Comparison of ENCODE assay signal across 8 cellular contexts in genomic region chr11:78715639-78716311, GRCh38.
A peak's percentile ranks its signal among the peaks of the same experiment; 100 is the strongest.
DNase-seq lines count a peak whose midpoint lies in the region; ATAC-seq and TF ChIP-seq lines count a peak whose summit lies in the region.

No MANE protein-coding gene starts in this region.

- H3K27me3 Mint-ChIP-seq in endodermal cell (ENCODE audit: insufficient read depth): no peaks in the 10 kb centered on the region
- peaks cover 2% of the 10 kb centered on the region in 2 donors for H3K27me3 Mint-ChIP-seq in CD4-positive, alpha-beta memory T cell

- no peak overlapping the region for H3K4me2 ChIP-seq in GM23248 (ENCODE audit: unreplicated experiment)
- no peak overlapping the region for H3K4me2 ChIP-seq in neural cell (ENCODE audit: low read length)

- no peaks in the 10 kb centered on the region for H3K36me3 ChIP-seq in GM23248 (ENCODE audit: low read depth)
- no peaks in the 10 kb centered on the region for H3K36me3 ChIP-seq in endodermal cell (ENCODE audit: control insufficient read depth, insufficient read depth, low read length)
- H3K36me3 ChIP-seq in neural cell (ENCODE audit: insufficient read depth, low read length): no peaks in the 10 kb centered on the region
- H3K36me3 ChIP-seq in CD4-positive, alpha-beta memory T cell (ENCODE audit: insufficient read depth, low read length): no peaks in the 10 kb centered on the region

- no peaks in the 10 kb centered on the region for H3K79me2 ChIP-seq in GM23248 (ENCODE audit: insufficient read depth)
- no peaks in the 10 kb centered on the region for H3K79me2 ChIP-seq in neural cell (replicated peaks; ENCODE audit: insufficient read depth, low read length)

- POLR2A ChIA-PET in CD4-positive, alpha-beta memory T cell (lab: Charles Lee; ENCODE audit: partially characterized antibody): no interaction called here

- peak; percentile 3 for DNase-seq in DMS 273 treated with DMSO at 0.1 percent for 48 hours (lab: John Stamatoyannopoulos, UW)
- peak; percentile 50 for DNase-seq in GM23248
- DNase-seq in NCI-H1105 treated with DMSO at 0.1 percent for 48 hours (lab: John Stamatoyannopoulos, UW): peak; percentile 75
- peak; percentile 85 for DNase-seq in SW480 (ENCODE audit: low spot score)
- DNase-seq in endodermal cell: peak; percentile 95
- DNase-seq in CD4-positive, alpha-beta memory T cell: no peak

- no peak for TF ChIP-seq EP300 in neural cell (conservative IDR thresholded peaks at IDR 0.05; ENCODE audit: poor library complexity, severe bottlenecking)

- in situ Hi-C loops in GM23248 (cut with MboI): no loop called here

- no peaks in the 10 kb centered on the region for H4K20me1 ChIP-seq in GM23248 (ENCODE audit: insufficient read depth)
- no peaks in the 10 kb centered on the region for H4K20me1 ChIP-seq in neural cell (ENCODE audit: insufficient read depth)

- H3F3A ChIP-seq in GM23248 (ENCODE audit: insufficient read depth): no peaks in the 10 kb centered on the region
- H3F3A ChIP-seq in neural cell (ENCODE audit: insufficient read depth, low read length, poor library complexity, severe bottlenecking): no peaks in the 10 kb centered on the region

- H3K27ac ChIP-seq in GM23248 (no peak overlapping the region), endodermal cell (ENCODE audit: low read depth, low read length) (no peak overlapping the region), neural cell (ENCODE audit: low read length) (peak overlapping the region; percentile 69)
- no peak overlapping the region for H3K27ac ChIP-seq in CD4-positive, alpha-beta memory T cell (ENCODE audit: low read depth, low read length)

- no peak overlapping the region for H2AFZ ChIP-seq in GM23248
- H2AFZ ChIP-seq in neural cell (ENCODE audit: low read depth, low read length): no peak overlapping the region

- peak; percentile 65 for TF ChIP-seq RAD21 in neural cell (conservative IDR thresholded peaks at IDR 0.05)

- CTCF ChIA-PET in CD4-positive, alpha-beta memory T cell (lab: Charles Lee; ENCODE audit: partially characterized antibody): interaction anchor here (1.0 to 1.2 kb wide), 5 partner anchors 10 to 70 kb away, joined by 3 to 6 read pairs (median 3); no protein-coding TSS in a partner anchor

- no peaks in the 10 kb centered on the region for H3K9me3 Mint-ChIP-seq in endodermal cell
- H3K9me3 Mint-ChIP-seq in CD4-positive, alpha-beta memory T cell: no peaks in the 10 kb centered on the region

- peaks cover 6% of the 10 kb centered on the region for H3K36me3 Mint-ChIP-seq in endodermal cell (ENCODE audit: low read depth)
- H3K36me3 Mint-ChIP-seq in CD4-positive, alpha-beta memory T cell: no peaks in the 10 kb centered on the region

- ATAC-seq in GM21367 (IDR thresholded peaks at IDR 0.05; ENCODE audit: unreplicated experiment): no peak

- peak; percentile 99 for TF ChIP-seq CTCF in endodermal cell (conservative IDR thresholded peaks at IDR 0.05)
- TF ChIP-seq CTCF in neural cell (IDR thresholded peaks at IDR 0.05; ENCODE audit: poor library complexity, severe bottlenecking): peak; percentile 76

- H3K4me3 ChIP-seq in GM23248 (no peak overlapping the region), endodermal cell (ENCODE audit: low read length) (no peak overlapping the region), neural cell (ENCODE audit: low read length) (peak overlapping the region; percentile 35)
- H3K4me3 ChIP-seq in CD4-positive, alpha-beta memory T cell (ENCODE audit: low read length in 2 of 2): no peak overlapping the region

- H3K9me3 ChIP-seq in GM23248 (ENCODE audit: low read depth) (no peaks in the 10 kb centered on the region), endodermal cell (ENCODE audit: control insufficient read depth, low read length) (no peaks in the 10 kb centered on the region), neural cell (ENCODE audit: low read length) (no peaks in the 10 kb centered on the region)
- no peaks in the 10 kb centered on the region for H3K9me3 ChIP-seq in CD4-positive, alpha-beta memory T cell (ENCODE audit: control insufficient read depth in 1 of 2, low read length in 2 of 2)

- no peaks in the 10 kb centered on the region; the same call in 1 of the 2 replicates for H3K27me3 ChIP-seq in GM23248 (replicated peaks; ENCODE audit: insufficient read depth)
- no peaks in the 10 kb centered on the region for H3K27me3 ChIP-seq in endodermal cell (ENCODE audit: control insufficient read depth, insufficient read depth, low read length, poor library complexity, severe bottlenecking)
- no peaks in the 10 kb centered on the region for H3K27me3 ChIP-seq in neural cell (ENCODE audit: insufficient read depth, low read depth, low read length)
- H3K27me3 ChIP-seq in CD4-positive, alpha-beta memory T cell (ENCODE audit: insufficient read depth, low read length): no peaks in the 10 kb centered on the region

- H3K4me1 ChIP-seq in GM23248 (ENCODE audit: insufficient read depth) (no peaks in the 10 kb centered on the region), endodermal cell (ENCODE audit: control insufficient read depth, insufficient read depth, low read length) (no peaks in the 10 kb centered on the region)
- H3K4me1 ChIP-seq in CD4-positive, alpha-beta memory T cell (ENCODE audit: insufficient read depth, low read length): no peaks in the 10 kb centered on the region

- H3K9ac ChIP-seq in GM23248 (no peak overlapping the region), endodermal cell (ENCODE audit: extremely low read depth, low read length, poor library complexity, severe bottlenecking) (no peak overlapping the region), neural cell (ENCODE audit: low read length) (peak overlapping the region; percentile 25)

- intact Hi-C loops in CD4-positive, alpha-beta memory T cell (cut with micrococcal nuclease): no loop called here

- no peaks in the 10 kb centered on the region for H3K4me1 Mint-ChIP-seq in endodermal cell
- no peaks in the 10 kb centered on the region for H3K4me1 Mint-ChIP-seq in CD4-positive, alpha-beta memory T cell

- H3K4me3 Mint-ChIP-seq in endodermal cell: no peak overlapping the region
- no peak overlapping the region for H3K4me3 Mint-ChIP-seq in CD4-positive, alpha-beta memory T cell

- H3K9me2 ChIP-seq in GM23248 (ENCODE audit: insufficient read depth) (no peaks in the 10 kb centered on the region), neural cell (ENCODE audit: insufficient read depth, low read length) (no peaks in the 10 kb centered on the region)

- H3K27ac Mint-ChIP-seq in endodermal cell: peak overlapping the region; percentile 40
- H3K27ac Mint-ChIP-seq in CD4-positive, alpha-beta memory T cell: peak overlapping the region in 1 of 7 donors; percentile 39

- WGBS in GM23248 (ENCODE audit: low coverage in 1 of 2, low lambda C conversion rate in 2 of 2, missing lambda C conversion rate in 2 of 2), 2 experiments: 41 to 45% methylated on average over 8 of the region's 8 CpGs
- 46 to 50% methylated on average over 7 to 8 of the region's 8 CpGs for WGBS in endodermal cell (ENCODE audit: insufficient coverage in 1 of 2, insufficient read length in 1 of 2), 2 experiments

TF ChIP-seq in neural cell, 6 proteins besides CTCF, POLR2A, EP300 and RAD21:
- TF ChIP-seq REST (IDR thresholded peaks at IDR 0.05; ENCODE audit: borderline replicate concordance) (no peak), TAF1 (IDR thresholded peaks at IDR 0.05; ENCODE audit: low read depth) (no peak), POLR2AphosphoS5 (IDR thresholded peaks at IDR 0.05) (no peak), MXI1 (conservative IDR thresholded peaks at IDR 0.05; ENCODE audit: poor library complexity, severe bottlenecking) (no peak), SMC3 (conservative IDR thresholded peaks at IDR 0.05; ENCODE audit: poor library complexity) (peak; percentile 66), EZH2 (IDR thresholded peaks at IDR 0.05; ENCODE audit: borderline replicate concordance, insufficient read depth, low read length, poor library complexity, severe bottlenecking) (no peak)

Comparison
In these comparisons a context has a peak if more than half of its experiments do, and no peak if none do; other contexts are left out.
1. DNase-seq: peak in DMS 273 treated with DMSO at 0.1 percent for 48 hours (single experiment), GM23248 (single experiment), NCI-H1105 treated with DMSO at 0.1 percent for 48 hours (single experiment), SW480 (single experiment) and endodermal cell (single experiment); none in CD4-positive, alpha-beta memory T cell (0 of 5).